In genomic region chr9:104838958-104839357, GRCh38 we compare ENCODE assay signal across 14 cellular contexts.
DNase-seq lines count a peak whose midpoint lies in the region; ATAC-seq and TF ChIP-seq lines count a peak whose summit lies in the region.
"Had no signal": no experiment of that assay in that cellular context is flagged by ENCODE, and none has a peak within 500 bp of the region (broad histone marks: within the 10 kb centered on the region; RNA-seq: fewer than 3 reads in every experiment).

No MANE protein-coding gene starts in this region.

- H3K27ac Mint-ChIP-seq in glutamatergic neuron (ENCODE audit: unreplicated experiment) = peak overlapping the region; percentile 52
- no peak overlapping the region for H3K27ac Mint-ChIP-seq in Caco-2 (ENCODE audit: unreplicated experiment)
- H3K27ac Mint-ChIP-seq: CD4-positive, alpha-beta memory T cell had no signal

- no peaks in the 10 kb centered on the region for H3K79me2 ChIP-seq in Loucy (ENCODE audit: insufficient read depth, low read length)

- intact Hi-C loops in Caco-2 (cut with micrococcal nuclease; ENCODE audit: unreplicated experiment) = no loop called here

- H3K4me3 ChIP-seq in Jurkat, Clone E6-1 (ENCODE audit: low read length) = no peak overlapping the region
- no peak overlapping the region for H3K4me3 ChIP-seq in Loucy (ENCODE audit: low read length, poor library complexity, severe bottlenecking)
- H3K4me3 ChIP-seq in Caco-2 (ENCODE audit: low read depth, low read length) = no peak overlapping the region
- H3K4me3 ChIP-seq: GM23248 had no signal

- POLR2A ChIA-PET in Caco-2 (lab: Charles Lee) = no interaction called here

- ATAC-seq in GM21423 (IDR thresholded peaks at IDR 0.05; ENCODE audit: unreplicated experiment) = no peak
- no peak for ATAC-seq in HG03432 (IDR thresholded peaks at IDR 0.05; ENCODE audit: unreplicated experiment)

- peak overlapping the region; percentile 47; the same call in 1 of the 2 replicates for H2AFZ ChIP-seq in Loucy (ENCODE audit: low read length)
- H2AFZ ChIP-seq: GM23248 had no signal

- H3K36me3 Mint-ChIP-seq in glutamatergic neuron (ENCODE audit: unreplicated experiment) (peaks cover 16% of the 10 kb centered on the region), Caco-2 (ENCODE audit: insufficient read depth, unreplicated experiment) (no peaks in the 10 kb centered on the region)

- DNase-seq in Jurkat, Clone E6-1 (ENCODE audit: low read depth, low spot score) = peak; percentile 18
- DNase-seq in glutamatergic neuron (no peak), Caco-2 (no peak)
- DNase-seq: C1 segment of cervical spinal cord; CD4-positive, alpha-beta memory T cell; COR-L47; DMS153; DND-41; GM23248; H7; HCEC 1CT had no signal

- TF ChIP-seq CTCF in Loucy (conservative IDR thresholded peaks at IDR 0.05; ENCODE audit: low read length) (no peak), glutamatergic neuron (IDR thresholded peaks at IDR 0.05; ENCODE audit: partially characterized antibody, unreplicated experiment) (no peak), Caco-2 (IDR thresholded peaks at IDR 0.05; ENCODE audit: insufficient read depth in 1 of 2, low read depth in 1 of 2, low read length in 1 of 2, severe bottlenecking in 1 of 2, unreplicated experiment in 1 of 2) (no peak)

- BruUV-seq in Caco-2 (replicated peaks; lab: Mats Ljungman, UMichigan) = no TSS peak

- CTCF ChIA-PET in Caco-2 (lab: Charles Lee) = interaction anchor here (0.7 kb wide), 1 partner anchor 64 kb away, joined by 3 read pairs; no protein-coding TSS in a partner anchor

- H3K27me3 ChIP-seq in Loucy (ENCODE audit: insufficient read depth, low read length, poor library complexity, severe bottlenecking) = no peaks in the 10 kb centered on the region
- H3K27me3 ChIP-seq in Caco-2 (replicated peaks; ENCODE audit: control insufficient read depth, insufficient read depth, low read length) = no peaks in the 10 kb centered on the region

- H3K4me1 ChIP-seq in Loucy (ENCODE audit: insufficient read depth, low read length, poor library complexity, severe bottlenecking) (peaks cover 21% of the 10 kb centered on the region), Caco-2 (no peaks in the 10 kb centered on the region)

- H3K9me3 ChIP-seq in Loucy (ENCODE audit: insufficient read depth, low read depth, low read length) (no peaks in the 10 kb centered on the region), Caco-2 (no peaks in the 10 kb centered on the region)

- no peak overlapping the region for H3K9ac ChIP-seq in Loucy (ENCODE audit: low read depth, low read length, poor library complexity, severe bottlenecking)
- H3K9ac ChIP-seq: GM23248 had no signal

- H4K20me1 ChIP-seq in Loucy (ENCODE audit: insufficient read depth, low read length, poor library complexity, severe bottlenecking) = no peaks in the 10 kb centered on the region

- peaks cover 8% of the 10 kb centered on the region for H3K9me3 Mint-ChIP-seq in glutamatergic neuron (ENCODE audit: unreplicated experiment)
- H3K9me3 Mint-ChIP-seq in Caco-2 (ENCODE audit: unreplicated experiment) = no peaks in the 10 kb centered on the region
- H3K9me3 Mint-ChIP-seq: CD4-positive, alpha-beta memory T cell had no signal

- H3K4me2 ChIP-seq in Loucy (ENCODE audit: low read depth, low read length, poor library complexity, severe bottlenecking) = no peak overlapping the region

- H3F3A ChIP-seq in Loucy (ENCODE audit: low read depth) = no peaks in the 10 kb centered on the region

- H3K27me3 Mint-ChIP-seq in glutamatergic neuron (ENCODE audit: unreplicated experiment) (peaks cover 14% of the 10 kb centered on the region), Caco-2 (ENCODE audit: insufficient read depth, unreplicated experiment) (no peaks in the 10 kb centered on the region)

- H3K36me3 ChIP-seq in Loucy (ENCODE audit: insufficient read depth, low read length) = no peaks in the 10 kb centered on the region
- peaks cover 7% of the 10 kb centered on the region; the same call in 1 of the 2 replicates for H3K36me3 ChIP-seq in Caco-2 (ENCODE audit: control insufficient read depth, insufficient read depth, low read length)

- no peaks in the 10 kb centered on the region for H3K9me2 ChIP-seq in Loucy (replicated peaks; ENCODE audit: low read depth, low read length)

- H3K4me3 Mint-ChIP-seq in glutamatergic neuron (ENCODE audit: unreplicated experiment) (no peak overlapping the region), Caco-2 (ENCODE audit: unreplicated experiment) (no peak overlapping the region)
- H3K4me3 Mint-ChIP-seq: CD4-positive, alpha-beta memory T cell had no signal

- H3K4me1 Mint-ChIP-seq in glutamatergic neuron (ENCODE audit: low read depth, unreplicated experiment) (peaks cover 34% of the 10 kb centered on the region), Caco-2 (ENCODE audit: low read depth, unreplicated experiment) (peaks cover 8% of the 10 kb centered on the region)
